ENCODE assay signal across 16 cellular contexts in genomic region chr14:53341324-53341723, GRCh38.
DNase-seq lines count a peak whose midpoint lies in the region; ATAC-seq and TF ChIP-seq lines count a peak whose summit lies in the region.
"Had no signal": no experiment of that assay in that cellular context is flagged by ENCODE, and none has a peak within 500 bp of the region (broad histone marks: within the 10 kb centered on the region; RNA-seq: fewer than 3 reads in every experiment).

No MANE protein-coding gene starts in this region.

- no peak overlapping the region for H2AFZ ChIP-seq in smooth muscle cell (ENCODE audit: low read depth)

- no peaks in the 10 kb centered on the region for H3K79me2 ChIP-seq in smooth muscle cell (ENCODE audit: low read depth)

- peak; percentile 58 for DNase-seq in ELF-1 (ENCODE audit: low read depth, low spot score)
- peak; percentile 20 for DNase-seq in iPS-NIHi7 (ENCODE audit: extremely low spot score)
- no peak for DNase-seq in smooth muscle cell (lab: John Stamatoyannopoulos, UW; ENCODE audit: unreplicated experiment)
- no peak for DNase-seq in GOT3 (lab: John Stamatoyannopoulos, UW)
- no peak for DNase-seq in colonic mucosa
- DNase-seq: AML-193; Caco-2; CD4-positive, alpha-beta T cell; GDM1; H9 had no signal

- H3K9ac ChIP-seq in smooth muscle cell (ENCODE audit: low read depth) (no peak overlapping the region), colonic mucosa (ENCODE audit: low read depth in 2 of 2, low read length in 2 of 2) (no peak overlapping the region)

- no peak for ATAC-seq in HG03439 (IDR thresholded peaks at IDR 0.05; ENCODE audit: unreplicated experiment)
- ATAC-seq: A549 had no signal

- intact Hi-C loops in colonic mucosa (cut with DNase I) = no loop called here

- peaks cover 3% of the 10 kb centered on the region for H3K9me3 ChIP-seq in mesodermal cell (ENCODE audit: control insufficient read depth, low read length)
- no peaks in the 10 kb centered on the region for H3K9me3 ChIP-seq in smooth muscle cell (replicated peaks; ENCODE audit: low read depth)
- no peaks in the 10 kb centered on the region for H3K9me3 ChIP-seq in colonic mucosa
- H3K9me3 ChIP-seq: A549, Caco-2 had no signal

- H3K4me2 ChIP-seq in smooth muscle cell = peak overlapping the region; percentile 36
- H3K4me2 ChIP-seq: A549 had no signal

- TF ChIP-seq CTCF in smooth muscle cell (IDR thresholded peaks at IDR 0.05; ENCODE audit: borderline replicate concordance, insufficient read depth, poor library complexity, severe bottlenecking) (no peak), colonic mucosa (IDR thresholded peaks at IDR 0.05) (no peak)

- 89 to 90% methylated on average over 3 of the region's 4 CpGs for WGBS in mesodermal cell (ENCODE audit: insufficient coverage in 2 of 2), 2 experiments
- 75% methylated on average over 4 of the region's 4 CpGs for WGBS in smooth muscle cell (ENCODE audit: low lambda C conversion rate)

- peaks cover 5% of the 10 kb centered on the region for H3K4me1 ChIP-seq in mesodermal cell (ENCODE audit: control insufficient read depth, insufficient read depth, low read length, poor library complexity, severe bottlenecking)
- H3K4me1 ChIP-seq in smooth muscle cell (ENCODE audit: low read depth) = peaks cover 7% of the 10 kb centered on the region
- no peaks in the 10 kb centered on the region for H3K4me1 ChIP-seq in colonic mucosa
- H3K4me1 ChIP-seq: A549, Caco-2 had no signal

- H3K4me3 ChIP-seq in mesodermal cell (ENCODE audit: extremely low read depth, insufficient read depth, low read length, poor library complexity, severe bottlenecking) (no peak overlapping the region), smooth muscle cell (no peak overlapping the region), colonic mucosa (no peak overlapping the region)
- H3K4me3 ChIP-seq: A549 had no signal

- peak overlapping the region; percentile 33 for H3K27ac ChIP-seq in mesodermal cell (ENCODE audit: low read depth, low read length, severe bottlenecking)
- no peak overlapping the region for H3K27ac ChIP-seq in smooth muscle cell (ENCODE audit: low read depth)
- no peak overlapping the region for H3K27ac ChIP-seq in colonic mucosa
- H3K27ac ChIP-seq: 22Rv1, A549, C4-2B, HL-60 had no signal

- H3K27me3 ChIP-seq in smooth muscle cell (ENCODE audit: low read depth) = no peaks in the 10 kb centered on the region
- H3K27me3 ChIP-seq in colonic mucosa = no peaks in the 10 kb centered on the region

- no peaks in the 10 kb centered on the region for H3F3A ChIP-seq in smooth muscle cell (ENCODE audit: low read depth)

- no peaks in the 10 kb centered on the region for H4K20me1 ChIP-seq in smooth muscle cell (ENCODE audit: low read depth)

- H3K36me3 ChIP-seq in mesodermal cell (ENCODE audit: control insufficient read depth, insufficient read depth, low read length) (no peaks in the 10 kb centered on the region), smooth muscle cell (ENCODE audit: low read depth) (no peaks in the 10 kb centered on the region), colonic mucosa (no peaks in the 10 kb centered on the region)

Comparison
In these comparisons a context has a peak if more than half of its experiments do, and no peak if none do; other contexts are left out.
1. DNase-seq: peak in ELF-1 (single experiment) and iPS-NIHi7 (single experiment); none in smooth muscle cell (single experiment), GOT3 (single experiment) and colonic mucosa (single experiment).